Comparison of ENCODE assay signal across 8 cellular contexts in genomic region chrX:55451990-55452824, GRCh38. TPM values are rescaled to one million over a fixed set of nuclear protein-coding genes. Genes with fewer than 3 reads are reported as not detected.
DNase-seq lines count a peak whose midpoint lies in the region; ATAC-seq and TF ChIP-seq lines count a peak whose summit lies in the region.

MAGEH1 (plus strand) TSS chrX:55452127; CDS start chrX:55452375, 248 bp downstream.

- TF ChIP-seq POLR2A in body of pancreas (IDR thresholded peaks at IDR 0.05) (peak; percentile 24 to 69 (median 68)), sigmoid colon (IDR thresholded peaks at IDR 0.05) (peak; percentile 48 to 60)

- H3K36me3 ChIP-seq in body of pancreas (replicated peaks in 1 of 2; ENCODE audit: insufficient read depth in 1 of 2, low read depth in 2 of 2), result no peaks in the 10 kb centered on the region
- no peaks in the 10 kb centered on the region for H3K36me3 ChIP-seq in sigmoid colon

- ATAC-seq in HG02623 (IDR thresholded peaks at IDR 0.05; ENCODE audit: unreplicated experiment), result peak; percentile 99
- peak; percentile 97 for ATAC-seq in body of pancreas

- DNase-seq in NCI-H1930 (lab: John Stamatoyannopoulos, UW) (peak; percentile 54 to 71), UCSD-AML1 (lab: John Stamatoyannopoulos, UW; ENCODE audit: unreplicated experiment) (peak; percentile 64), body of pancreas (peak; percentile 76 to 85 (median 84)), iPS DF 19.7 (ENCODE audit: low read depth, low spot score) (peak; percentile 15), sigmoid colon (peak; percentile 92), cortex of kidney (lab: John Stamatoyannopoulos, UW) (no peak)

- TF ChIP-seq CTCF in GM12875 (IDR thresholded peaks at IDR 0.05; ENCODE audit: borderline replicate concordance, insufficient read depth, low read depth, low read length) (no peak), body of pancreas (IDR thresholded peaks at IDR 0.05) (no peak), sigmoid colon (IDR thresholded peaks at IDR 0.05) (no peak)

- TF ChIP-seq EP300 in sigmoid colon (IDR thresholded peaks at IDR 0.05), result no peak

- intact Hi-C loops in body of pancreas (cut with DNase I), result no loop called here
- intact Hi-C loops in sigmoid colon (cut with DNase I), result no loop called here

- WGBS in body of pancreas, 2 donors, result 0 to 1% methylated on average over 7 to 39 of the region's 42 CpGs
- 0 to 1% methylated on average over 42 of the region's 42 CpGs for WGBS in sigmoid colon, 2 donors

- H3K4me1 ChIP-seq in body of pancreas, result no peaks in the 10 kb centered on the region
- H3K4me1 ChIP-seq in sigmoid colon, result peaks cover 0 to 6% (median 0%) of the 10 kb centered on the region in 4 donors

- H3K4me3 ChIP-seq in GM12875 (ENCODE audit: low read depth, low read length) (peak within 1 kb of the TSS; percentile 74), body of pancreas (peak within 1 kb of the TSS in 1 of 2 donors; percentile 67), sigmoid colon (peak within 1 kb of the TSS; percentile 64 to 68 (median 67))

- H3K27ac ChIP-seq in body of pancreas (peak within 1 kb of the TSS in 3 of 4 donors; percentile 19 to 80 (median 55)), sigmoid colon (peak within 1 kb of the TSS; percentile 82 to 89 (median 88))

- H3K27me3 ChIP-seq in body of pancreas (no peaks in the 10 kb centered on the region), sigmoid colon (no peaks in the 10 kb centered on the region)

- H3K9me3 ChIP-seq in body of pancreas (no peaks in the 10 kb centered on the region), sigmoid colon (no peaks in the 10 kb centered on the region)

RNA-seq across cellular contexts. Expression of gene MAGEH1, which starts in this region (rescaled TPM):
- total RNA-seq in body of pancreas, result 10 to 100 TPM; 13.7 to 23.4 TPM
- total RNA-seq in sigmoid colon, result 10 to 100 TPM; 27.3 to 39.8 (median 32.4) TPM
- polyA plus RNA-seq in sigmoid colon, result 10 to 100 TPM in 1 of 3 donors, 1 to 10 TPM in 2; 2.5 to 16.6 (median 5.4) TPM
